Comparison of ENCODE assay signal across 11 cellular contexts in the genomic region with DNA sequence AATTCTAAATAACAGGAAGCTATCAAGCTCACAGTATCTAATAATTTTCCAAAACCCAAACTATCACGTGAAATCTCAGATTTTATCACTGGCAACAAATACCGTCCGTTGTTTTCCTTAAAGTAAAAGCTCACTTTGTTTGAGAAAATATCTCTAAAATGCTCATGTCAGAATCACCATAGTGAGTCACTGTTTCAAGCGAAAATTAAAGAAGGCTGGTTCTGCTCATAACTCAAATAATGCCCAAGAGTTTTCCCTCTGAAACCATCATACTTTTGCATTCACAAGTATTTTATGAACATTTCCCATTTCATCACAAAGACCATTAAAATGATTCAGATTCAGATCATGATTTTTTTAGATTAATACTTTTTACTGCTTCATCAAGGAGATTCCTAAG. TPM values are rescaled to one million over a fixed set of nuclear protein-coding genes. Genes with fewer than 3 reads are reported as not detected.
A peak's percentile ranks its signal among the peaks of the same experiment; 100 is the strongest.
DNase-seq lines count a peak whose midpoint lies in the region; ATAC-seq and TF ChIP-seq lines count a peak whose summit lies in the region.
"Had no signal": no experiment of that assay in that cellular context is flagged by ENCODE, and none has a peak within 500 bp of the region (broad histone marks: within the 10 kb centered on the region; RNA-seq: fewer than 3 reads in every experiment).

No MANE protein-coding gene starts in this region.

- WGBS in mesodermal cell (ENCODE audit: insufficient coverage in 2 of 2), 2 experiments: 89 to 94% methylated on average over 3 to 4 of the region's 4 CpGs
- 58 to 65% methylated on average over 4 of the region's 4 CpGs for WGBS in body of pancreas, 2 donors

- peaks cover 61 to 93% (median 81%) of the 10 kb centered on the region in 4 donors for H3K4me1 Mint-ChIP-seq in CD4-positive, CD25-positive, alpha-beta regulatory T cell
- H3K4me1 Mint-ChIP-seq in activated T-helper 17 cell treated with anti-CD3 and anti-CD28 coated beads, Interleukin-2, amount 50 U/mL, for 72 hours: peaks cover 40% of the 10 kb centered on the region
- peaks cover 75 to 93% of the 10 kb centered on the region in 2 donors for H3K4me1 Mint-ChIP-seq in immature natural killer cell

- H3K36me3 ChIP-seq in CD4-positive, CD25-positive, alpha-beta regulatory T cell (ENCODE audit: control insufficient read depth, insufficient read depth, low read length): no peaks in the 10 kb centered on the region
- H3K36me3 ChIP-seq in mesodermal cell (ENCODE audit: control insufficient read depth, insufficient read depth, low read length): peaks cover 48% of the 10 kb centered on the region
- H3K36me3 ChIP-seq in body of pancreas (replicated peaks in 1 of 2; ENCODE audit: insufficient read depth in 1 of 2, low read depth in 2 of 2): no peaks in the 10 kb centered on the region
- H3K36me3 ChIP-seq: esophagus muscularis mucosa had no signal

- no peaks in the 10 kb centered on the region for H3K27me3 ChIP-seq in CD4-positive, CD25-positive, alpha-beta regulatory T cell (ENCODE audit: control insufficient read depth, insufficient read depth, low read length)
- no peaks in the 10 kb centered on the region for H3K27me3 ChIP-seq in body of pancreas
- H3K27me3 ChIP-seq: esophagus muscularis mucosa had no signal

- no peak for TF ChIP-seq POLR2A in body of pancreas (IDR thresholded peaks at IDR 0.05)

- TF ChIP-seq CTCF in body of pancreas (IDR thresholded peaks at IDR 0.05): no peak

- H3K4me3 Mint-ChIP-seq in CD4-positive, CD25-positive, alpha-beta regulatory T cell: peak overlapping the region; percentile 40 to 85 (median 62)
- H3K4me3 Mint-ChIP-seq in activated T-helper 17 cell treated with anti-CD3 and anti-CD28 coated beads, Interleukin-2, amount 50 U/mL, for 72 hours: peak overlapping the region; percentile 67
- no peak overlapping the region for H3K4me3 Mint-ChIP-seq in immature natural killer cell

- no peaks in the 10 kb centered on the region for H3K9me3 Mint-ChIP-seq in CD4-positive, CD25-positive, alpha-beta regulatory T cell
- H3K9me3 Mint-ChIP-seq in activated T-helper 17 cell treated with anti-CD3 and anti-CD28 coated beads, Interleukin-2, amount 50 U/mL, for 72 hours: no peaks in the 10 kb centered on the region
- H3K9me3 Mint-ChIP-seq in immature natural killer cell: peaks cover 0 to 2% (median 0%) of the 10 kb centered on the region in 6 donors

- H3K9me3 ChIP-seq in CD4-positive, CD25-positive, alpha-beta regulatory T cell (ENCODE audit: control insufficient read depth in 2 of 2, low read length in 2 of 2): no peaks in the 10 kb centered on the region
- H3K9me3 ChIP-seq in mesodermal cell (ENCODE audit: control insufficient read depth, low read length) (no peaks in the 10 kb centered on the region), body of pancreas (no peaks in the 10 kb centered on the region)
- H3K9me3 ChIP-seq: esophagus muscularis mucosa had no signal

- H3K4me3 ChIP-seq in CD4-positive, CD25-positive, alpha-beta regulatory T cell (ENCODE audit: low read depth, low read length): peak overlapping the region; percentile 55
- no peak overlapping the region for H3K4me3 ChIP-seq in mesodermal cell (ENCODE audit: extremely low read depth, insufficient read depth, low read length, poor library complexity, severe bottlenecking)
- no peak overlapping the region for H3K4me3 ChIP-seq in body of pancreas
- H3K4me3 ChIP-seq: esophagus muscularis mucosa, K562 had no signal

- peak overlapping the region; percentile 79 for H3K27ac ChIP-seq in CD4-positive, CD25-positive, alpha-beta regulatory T cell (ENCODE audit: insufficient read depth, low read length, poor library complexity, severe bottlenecking)
- H3K27ac ChIP-seq in mesodermal cell (ENCODE audit: low read depth, low read length, severe bottlenecking) (peak overlapping the region; percentile 18), body of pancreas (no peak overlapping the region)
- H3K27ac ChIP-seq: esophagus muscularis mucosa had no signal

- peak in 1 of 3 donors; percentile 35 for DNase-seq in CD4-positive, CD25-positive, alpha-beta regulatory T cell
- peak; percentile 23 for DNase-seq in HS-5 (ENCODE audit: low read depth)
- DNase-seq in NCI-H774 (lab: John Stamatoyannopoulos, UW): no peak
- DNase-seq in immature natural killer cell: no peak
- no peak for DNase-seq in body of pancreas
- DNase-seq in NCI-H446 (lab: John Stamatoyannopoulos, UW): no peak
- DNase-seq: NCI-H2029 treated with DMSO at 0.1 percent for 48 hours had no signal

- peak overlapping the region; percentile 65 to 95 (median 85) for H3K27ac Mint-ChIP-seq in CD4-positive, CD25-positive, alpha-beta regulatory T cell
- H3K27ac Mint-ChIP-seq in activated T-helper 17 cell treated with anti-CD3 and anti-CD28 coated beads, Interleukin-2, amount 50 U/mL, for 72 hours: peak overlapping the region; percentile 64
- peak overlapping the region in 3 of 6 donors; percentile 6 to 40 (median 18) for H3K27ac Mint-ChIP-seq in immature natural killer cell

- H3K4me1 ChIP-seq in CD4-positive, CD25-positive, alpha-beta regulatory T cell (ENCODE audit: control insufficient read depth, insufficient read depth, low read length, poor library complexity, severe bottlenecking): peaks cover 94% of the 10 kb centered on the region
- H3K4me1 ChIP-seq in mesodermal cell (ENCODE audit: control insufficient read depth, insufficient read depth, low read length, poor library complexity, severe bottlenecking) (peaks cover 29% of the 10 kb centered on the region), body of pancreas (peaks cover 39% of the 10 kb centered on the region)

- H3K27me3 Mint-ChIP-seq in CD4-positive, CD25-positive, alpha-beta regulatory T cell: no peaks in the 10 kb centered on the region
- H3K27me3 Mint-ChIP-seq in activated T-helper 17 cell treated with anti-CD3 and anti-CD28 coated beads, Interleukin-2, amount 50 U/mL, for 72 hours: no peaks in the 10 kb centered on the region
- H3K27me3 Mint-ChIP-seq in immature natural killer cell (ENCODE audit: low read depth in 3 of 3): no peaks in the 10 kb centered on the region

- intact Hi-C loops in body of pancreas (cut with DNase I): no loop called here

- ATAC-seq in CD4-positive, CD25-positive, alpha-beta regulatory T cell (ENCODE audit: low read depth in 2 of 2): no peak
- peak; percentile 36 for ATAC-seq in activated T-helper 17 cell treated with anti-CD3 and anti-CD28 coated beads, Interleukin-2, amount 50 U/mL, for 72 hours (replicated peaks)
- ATAC-seq in body of pancreas: no peak
- ATAC-seq: K562 had no signal

- H3K36me3 Mint-ChIP-seq in CD4-positive, CD25-positive, alpha-beta regulatory T cell: no peaks in the 10 kb centered on the region
- peaks cover 5% of the 10 kb centered on the region for H3K36me3 Mint-ChIP-seq in activated T-helper 17 cell treated with anti-CD3 and anti-CD28 coated beads, Interleukin-2, amount 50 U/mL, for 72 hours (ENCODE audit: low read depth)
- H3K36me3 Mint-ChIP-seq in immature natural killer cell: no peaks in the 10 kb centered on the region

RNA-seq across cellular contexts. Expression of gene TBL1XR1, which starts 50.6 kb away (rescaled TPM):
- 146 TPM for total RNA-seq in CD4-positive, CD25-positive, alpha-beta regulatory T cell
- 10 to 100 TPM; 34.0 to 49.0 (median 37.8) TPM for polyA plus RNA-seq in CD4-positive, CD25-positive, alpha-beta regulatory T cell
- total RNA-seq in activated T-helper 17 cell treated with anti-CD3 and anti-CD28 coated beads, Interleukin-2, amount 50 U/mL, for 72 hours: 100 to 1,000 TPM; 131 to 180 TPM
- 62.6 TPM for polyA plus RNA-seq in mesodermal cell (2013, experiment 1 of 2)
- polyA plus RNA-seq in mesodermal cell (2013, experiment 2 of 2): 48.3 TPM
- polyA plus RNA-seq in immature natural killer cell: 10 to 100 TPM; 12.1 to 19.4 (median 13.0) TPM
- 10 to 100 TPM; 34.3 to 57.9 TPM for total RNA-seq in body of pancreas

Comparison
In these comparisons a context has a peak if more than half of its experiments do, and no peak if none do; other contexts are left out.
1. H3K27ac ChIP-seq: peak in CD4-positive, CD25-positive, alpha-beta regulatory T cell (single experiment) and mesodermal cell (single experiment); none in body of pancreas (0 of 4).
2. H3K4me3 Mint-ChIP-seq: peak in CD4-positive, CD25-positive, alpha-beta regulatory T cell (4 of 4) and activated T-helper 17 cell treated with anti-CD3 and anti-CD28 coated beads, Interleukin-2, amount 50 U/mL, for 72 hours (single experiment); none in immature natural killer cell (0 of 5).